In genomic region chr5:135052511-135053145, GRCh38 we compare ENCODE assay signal across 22 cellular contexts. TPM values are rescaled to one million over a fixed set of nuclear protein-coding genes. Genes with fewer than 3 reads are reported as not detected.
"Had no signal": no experiment of that assay in that cellular context is flagged by ENCODE, and none has a peak within 500 bp of the region (broad histone marks: within the 10 kb centered on the region; RNA-seq: fewer than 3 reads in every experiment).

No MANE protein-coding gene starts in this region.

- H3K4me2 ChIP-seq: smooth muscle cell had no signal

- ATAC-seq: right lobe of liver had no signal

- H3K27ac ChIP-seq: esophagus squamous epithelium, ovary, right lobe of liver, suprapubic skin had no signal

- H3K4me1 Mint-ChIP-seq: central memory CD8-positive, alpha-beta T cell had no signal

- H3K27me3 ChIP-seq: ovary had no signal

- DNase-seq: activated CD4-positive, alpha-beta T cell treated with anti-CD3 and anti-CD28 coated beads, Interleukin-2, amount 10 ng/mL, durations not matched to agents 7 days and 5 days; activated CD8-positive, alpha-beta memory T cell treated with anti-CD3 and anti-CD28 coated beads, Interleukin-2, amount 50 U/mL, for 48 hours; activated naive CD8-positive, alpha-beta T cell treated with anti-CD3 and anti-CD28 coated beads for 36 hours; amygdala; cortex of kidney; effector CD4-positive, alpha-beta T cell; esophagus squamous epithelium; foreskin fibroblast; ovary; right lobe of liver; stimulated activated CD4-positive, alpha-beta T cell treated with anti-CD3 and anti-CD28 coated beads, Interleukin-4, amount 100 ng/mL, for 4 hours; stimulated activated CD8-positive, alpha-beta memory T cell treated with anti-CD3 and anti-CD28 coated beads, Interleukin-4, amount 100 ng/mL, for 48 hours had no signal

- H3K9me3 Mint-ChIP-seq: activated CD4-positive, alpha-beta T cell treated with anti-CD3 and anti-CD28 coated beads, Interleukin-2, amount 10 ng/mL, durations not matched to agents 7 days and 5 days; activated naive CD8-positive, alpha-beta T cell treated with anti-CD3 and anti-CD28 coated beads for 36 hours; activated T-helper 1 cell treated with anti-CD3 and anti-CD28 coated beads, Interleukin-12 subunit alpha, Interleukin-12 subunit beta, Interleukin-2, Interleukin-4 antibody, amounts not matched to agents 30 ng/mL and 10 ng/mL and 1 ng/mL, durations not matched to agents 14 hours and 24 hours and 36 hours; central memory CD8-positive, alpha-beta T cell; stimulated activated naive CD8-positive, alpha-beta T cell treated with anti-CD3 and anti-CD28 coated beads, Interleukin-15, Interleukin-2, amounts not matched to agents 100 ng/mL and 50 ng/mL, for 24 hours; T-helper 2 cell treated with Interferon-gamma antibody and Interleukin-4, amounts not matched to agents 5 μg/mL and 100 μg/mL, for 36 hours; type B pancreatic cell had no signal

- H3K36me3 Mint-ChIP-seq: activated naive CD8-positive, alpha-beta T cell treated with anti-CD3 and anti-CD28 coated beads for 36 hours; brain; type B pancreatic cell had no signal

- H3K9me3 ChIP-seq: esophagus squamous epithelium, ovary, right lobe of liver, suprapubic skin had no signal

- H3K4me3 Mint-ChIP-seq: activated CD4-positive, alpha-beta T cell treated with anti-CD3 and anti-CD28 coated beads, Interleukin-2, amount 10 ng/mL, durations not matched to agents 7 days and 5 days; activated naive CD8-positive, alpha-beta T cell treated with anti-CD3 and anti-CD28 coated beads for 36 hours; activated T-helper 1 cell treated with anti-CD3 and anti-CD28 coated beads, Interleukin-12 subunit alpha, Interleukin-12 subunit beta, Interleukin-2, Interleukin-4 antibody, amounts not matched to agents 30 ng/mL and 10 ng/mL and 1 ng/mL, durations not matched to agents 14 hours and 24 hours and 36 hours; brain; central memory CD8-positive, alpha-beta T cell; stimulated activated naive CD8-positive, alpha-beta T cell treated with anti-CD3 and anti-CD28 coated beads, Interleukin-15, Interleukin-2, amounts not matched to agents 100 ng/mL and 50 ng/mL, for 24 hours; T-helper 2 cell treated with Interferon-gamma antibody and Interleukin-4, amounts not matched to agents 5 μg/mL and 100 μg/mL, for 36 hours; type B pancreatic cell had no signal

- H3K4me3 ChIP-seq: esophagus squamous epithelium, ovary, right lobe of liver, smooth muscle cell, suprapubic skin had no signal

- H3K36me3 ChIP-seq: esophagus squamous epithelium, ovary, right lobe of liver, suprapubic skin had no signal

- H3K27ac Mint-ChIP-seq: activated CD4-positive, alpha-beta T cell treated with anti-CD3 and anti-CD28 coated beads, Interleukin-2, amount 10 ng/mL, durations not matched to agents 7 days and 5 days; activated naive CD8-positive, alpha-beta T cell treated with anti-CD3 and anti-CD28 coated beads for 36 hours; activated T-helper 1 cell treated with anti-CD3 and anti-CD28 coated beads, Interleukin-12 subunit alpha, Interleukin-12 subunit beta, Interleukin-2, Interleukin-4 antibody, amounts not matched to agents 30 ng/mL and 10 ng/mL and 1 ng/mL, durations not matched to agents 14 hours and 24 hours and 36 hours; brain; stimulated activated naive CD8-positive, alpha-beta T cell treated with anti-CD3 and anti-CD28 coated beads, Interleukin-15, Interleukin-2, amounts not matched to agents 100 ng/mL and 50 ng/mL, for 24 hours; T-helper 2 cell treated with Interferon-gamma antibody and Interleukin-4, amounts not matched to agents 5 μg/mL and 100 μg/mL, for 36 hours; type B pancreatic cell had no signal

- H3K4me1 ChIP-seq: right lobe of liver, suprapubic skin had no signal

RNA-seq across cellular contexts. Expression of gene PITX1, which starts 18.6 kb away (rescaled TPM):
- total RNA-seq: activated CD4-positive, alpha-beta T cell treated with anti-CD3 and anti-CD28 coated beads, Interleukin-2, amount 10 ng/mL, durations not matched to agents 7 days and 5 days; activated naive CD8-positive, alpha-beta T cell treated with anti-CD3 and anti-CD28 coated beads for 36 hours; liver; right lobe of liver had no signal
- polyA plus RNA-seq: neural cell had no signal
